ENCODE assay signal across 9 cellular contexts in the genomic region with DNA sequence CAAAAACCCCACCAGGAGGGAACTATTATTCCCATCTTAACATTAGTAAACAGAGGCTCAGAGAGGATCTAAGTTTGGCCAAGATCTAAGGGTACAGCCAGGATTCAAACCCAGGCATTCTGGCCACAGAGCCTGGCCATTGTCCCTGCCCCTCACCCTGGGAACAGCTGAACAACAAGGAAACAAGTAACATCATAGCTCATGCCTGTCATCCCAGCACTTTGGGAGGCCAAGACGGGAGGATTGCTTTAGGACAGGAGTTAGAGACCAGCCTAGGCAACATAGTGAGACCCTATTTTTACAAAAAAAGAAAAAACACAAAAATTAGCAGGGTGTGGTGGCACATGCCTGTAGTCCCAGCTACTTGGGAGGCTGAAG. TPM values are rescaled to one million over a fixed set of nuclear protein-coding genes. Genes with fewer than 3 reads are reported as not detected.
DNase-seq lines count a peak whose midpoint lies in the region; ATAC-seq lines count a peak whose summit lies in the region.
"Had no signal": no experiment of that assay in that cellular context is flagged by ENCODE, and none has a peak within 500 bp of the region (broad histone marks: within the 10 kb centered on the region; RNA-seq: fewer than 3 reads in every experiment).

No MANE protein-coding gene starts in this region.

- H3K27ac ChIP-seq in CD4-positive, CD25-positive, alpha-beta regulatory T cell (ENCODE audit: insufficient read depth, low read length, poor library complexity, severe bottlenecking): peak overlapping the region; percentile 72

- H3K36me3 ChIP-seq in CD4-positive, CD25-positive, alpha-beta regulatory T cell (ENCODE audit: control insufficient read depth, insufficient read depth, low read length): no peaks in the 10 kb centered on the region
- no peaks in the 10 kb centered on the region for H3K36me3 ChIP-seq in HAP-1 (replicated peaks)

- ATAC-seq in CD4-positive, CD25-positive, alpha-beta regulatory T cell (ENCODE audit: low read depth in 2 of 2): peak in 1 of 2 donors; percentile 3
- ATAC-seq in GM21786 (IDR thresholded peaks at IDR 0.05; ENCODE audit: unreplicated experiment) (peak; percentile 4), T-helper 17 cell (no peak), memory B cell (ENCODE audit: low read depth) (no peak), HG02798 (IDR thresholded peaks at IDR 0.05; ENCODE audit: poor library complexity, unreplicated experiment) (no peak)

- DNase-seq in CD4-positive, CD25-positive, alpha-beta regulatory T cell: no peak
- DNase-seq in T-helper 17 cell: no peak
- no peak for DNase-seq in memory B cell (ENCODE audit: low spot score in 2 of 2)
- no peak for DNase-seq in stimulated activated CD8-positive, alpha-beta memory T cell treated with anti-CD3 and anti-CD28 coated beads, Interleukin-4, amount 100 ng/mL, for 48 hours
- no peak for DNase-seq in HAP-1 (ENCODE audit: low spot score in 2 of 2)
- no peak for DNase-seq in NCI-H1048 (lab: John Stamatoyannopoulos, UW)

- H3K9me3 ChIP-seq in CD4-positive, CD25-positive, alpha-beta regulatory T cell (ENCODE audit: control insufficient read depth in 2 of 2, low read length in 2 of 2): no peaks in the 10 kb centered on the region
- H3K9me3 ChIP-seq in T-helper 17 cell (ENCODE audit: control insufficient read depth, low read length, poor library complexity, severe bottlenecking) (no peaks in the 10 kb centered on the region), HAP-1 (no peaks in the 10 kb centered on the region)

- in situ Hi-C loops in HAP-1 (cut with MboI; ENCODE audit: low sequenced_read_pairs): no loop called here

- H3K4me3 Mint-ChIP-seq in CD4-positive, CD25-positive, alpha-beta regulatory T cell: peak overlapping the region; percentile 59 to 79 (median 72)
- H3K4me3 Mint-ChIP-seq in T-helper 17 cell: peak overlapping the region; percentile 66
- peak overlapping the region; percentile 52 for H3K4me3 Mint-ChIP-seq in memory B cell

- H3K27me3 Mint-ChIP-seq in CD4-positive, CD25-positive, alpha-beta regulatory T cell: peaks cover 5% of the 10 kb centered on the region
- H3K27me3 Mint-ChIP-seq in T-helper 17 cell (peaks cover 15% of the 10 kb centered on the region), memory B cell (no peaks in the 10 kb centered on the region)

- H3K9me3 Mint-ChIP-seq in CD4-positive, CD25-positive, alpha-beta regulatory T cell: no peaks in the 10 kb centered on the region
- H3K9me3 Mint-ChIP-seq in memory B cell: no peaks in the 10 kb centered on the region
- H3K9me3 Mint-ChIP-seq: type B pancreatic cell had no signal

- no peaks in the 10 kb centered on the region for H3K27me3 ChIP-seq in CD4-positive, CD25-positive, alpha-beta regulatory T cell (ENCODE audit: control insufficient read depth, insufficient read depth, low read length)
- no peaks in the 10 kb centered on the region for H3K27me3 ChIP-seq in HAP-1 (ENCODE audit: low read depth)

- H3K4me3 ChIP-seq in CD4-positive, CD25-positive, alpha-beta regulatory T cell (ENCODE audit: low read depth, low read length): peak overlapping the region; percentile 54
- no peak overlapping the region for H3K4me3 ChIP-seq in HAP-1

- peaks cover 24 to 84% (median 60%) of the 10 kb centered on the region in 4 donors for H3K4me1 Mint-ChIP-seq in CD4-positive, CD25-positive, alpha-beta regulatory T cell
- peaks cover 52% of the 10 kb centered on the region for H3K4me1 Mint-ChIP-seq in T-helper 17 cell
- H3K4me1 Mint-ChIP-seq in memory B cell: peaks cover 22% of the 10 kb centered on the region

- peaks cover 60% of the 10 kb centered on the region for H3K4me1 ChIP-seq in CD4-positive, CD25-positive, alpha-beta regulatory T cell (ENCODE audit: control insufficient read depth, insufficient read depth, low read length, poor library complexity, severe bottlenecking)
- no peaks in the 10 kb centered on the region for H3K4me1 ChIP-seq in HAP-1

- H3K36me3 Mint-ChIP-seq in CD4-positive, CD25-positive, alpha-beta regulatory T cell: no peaks in the 10 kb centered on the region
- H3K36me3 Mint-ChIP-seq in T-helper 17 cell (ENCODE audit: low read depth): no peaks in the 10 kb centered on the region
- H3K36me3 Mint-ChIP-seq in memory B cell: no peaks in the 10 kb centered on the region
- H3K36me3 Mint-ChIP-seq: type B pancreatic cell had no signal

- H3K27ac Mint-ChIP-seq in CD4-positive, CD25-positive, alpha-beta regulatory T cell: peak overlapping the region; percentile 48 to 92 (median 89)
- peak overlapping the region; percentile 56 for H3K27ac Mint-ChIP-seq in T-helper 17 cell
- peak overlapping the region; percentile 73 for H3K27ac Mint-ChIP-seq in memory B cell
- H3K27ac Mint-ChIP-seq: type B pancreatic cell had no signal

RNA-seq across cellular contexts. Expression of a gene that starts 27.6 kb away (rescaled TPM):
- 9.2 TPM for total RNA-seq in CD4-positive, CD25-positive, alpha-beta regulatory T cell
- 1 to 10 TPM; 2.0 to 5.6 (median 2.8) TPM for polyA plus RNA-seq in CD4-positive, CD25-positive, alpha-beta regulatory T cell
- 1 to 10 TPM; 1.7 to 2.2 TPM for total RNA-seq in T-helper 17 cell
